21 cellular contexts compared by ENCODE assay signal in the genomic region with DNA sequence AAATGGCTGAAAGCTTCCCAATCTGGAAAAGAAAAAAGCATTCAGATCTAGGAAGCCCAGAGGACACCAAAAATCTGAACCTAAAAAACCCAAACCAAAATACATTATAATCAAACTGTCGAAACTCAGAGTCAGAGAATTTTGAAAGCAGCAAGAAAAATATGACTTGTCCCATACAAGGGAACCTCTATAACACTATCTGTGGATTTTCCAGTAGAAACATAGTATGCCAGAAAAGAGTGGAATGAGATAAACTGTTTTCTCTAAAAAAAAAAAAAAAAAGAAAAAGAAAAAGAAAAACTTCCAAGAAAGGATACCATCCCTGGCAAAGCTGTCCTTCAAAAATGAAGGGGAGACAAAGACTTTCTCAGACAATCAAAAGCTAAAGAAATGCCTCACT.
A peak's percentile ranks its signal among the peaks of the same experiment; 100 is the strongest.
DNase-seq lines count a peak whose midpoint lies in the region; ATAC-seq, FAIRE-seq and TF ChIP-seq lines count a peak whose summit lies in the region.
"Had no signal": no experiment of that assay in that cellular context is flagged by ENCODE, and none has a peak within 500 bp of the region (broad histone marks: within the 10 kb centered on the region; RNA-seq: fewer than 3 reads in every experiment).

No MANE protein-coding gene starts in this region.

- no peaks in the 10 kb centered on the region for H3K27me3 ChIP-seq in K562 (ENCODE audit: control insufficient read depth in 2 of 2, insufficient read depth in 2 of 2, low read length in 2 of 2)
- no peaks in the 10 kb centered on the region for H3K27me3 ChIP-seq in SJCRH30
- H3K27me3 ChIP-seq: BE2C; BLaER1 treated with 17β-estradiol and CSF1 and Interleukin-3, amounts not matched to agents 10 nM and 100 nM had no signal

- POLR2A ChIA-PET in HEK293 (lab: Yijun Ruan, JAX), result no interaction called here
- POLR2A ChIA-PET in K562 (lab: Yijun Ruan, JAX), result no interaction called here

- no peak overlapping the region for H2AFZ ChIP-seq in K562 (ENCODE audit: low read depth, low read length)

- no peak overlapping the region for H3K4me2 ChIP-seq in K562 (ENCODE audit: insufficient read depth, low read length)
- H3K4me2 ChIP-seq: A549; BLaER1 treated with 17β-estradiol and CSF1 and Interleukin-3, amounts not matched to agents 10 nM and 100 nM had no signal

- FAIRE-seq in K562 (lab: Jason Lieb, UNC), result no peak
- FAIRE-seq: A549, D721Med, G401.6, H54 had no signal

- H3K4me1 ChIP-seq in HEK293 (ENCODE audit: control insufficient read depth, insufficient read depth, low read length) (no peaks in the 10 kb centered on the region), K562 (replicated peaks in 1 of 2; ENCODE audit: control insufficient read depth in 2 of 2, insufficient read depth in 2 of 2, low read length in 2 of 2) (no peaks in the 10 kb centered on the region), SJCRH30 (no peaks in the 10 kb centered on the region)
- H3K4me1 ChIP-seq: A549; BE2C; BLaER1 treated with 17β-estradiol and CSF1 and Interleukin-3, amounts not matched to agents 10 nM and 100 nM had no signal

- no TSS peak for BruUV-seq in K562 (replicated peaks; lab: Mats Ljungman, UMichigan)

- H3K27ac ChIP-seq in HEK293 (ENCODE audit: extremely low read depth, low read depth, low read length) (no peak overlapping the region), K562 (ENCODE audit: extremely low read depth, low read depth, low read length) (no peak overlapping the region), SJCRH30 (no peak overlapping the region)
- H3K27ac ChIP-seq: A549; BLaER1 treated with 17β-estradiol and CSF1 and Interleukin-3, amounts not matched to agents 10 nM and 100 nM had no signal

- peak; percentile 1 for DNase-seq in amniotic epithelial cell (ENCODE audit: low read depth)
- no peak for DNase-seq in K562 (ENCODE audit: extremely low read depth in 1 of 4, low spot score in 3 of 4)
- DNase-seq in SJCRH30, result no peak
- DNase-seq: 8988T; ACHN; AML-193; BE2C; CD4-positive, alpha-beta T cell; CD8-positive, alpha-beta memory T cell; DMS 273 treated with DMSO at 0.1 percent for 48 hours; DND-41; GOT3 had no signal

- TF ChIP-seq EP300 in K562 (IDR thresholded peaks at IDR 0.05; ENCODE audit: low read length), result no peak

- H3K9me3 ChIP-seq in HEK293 (ENCODE audit: control insufficient read depth, insufficient read depth, low read depth, low read length) (no peaks in the 10 kb centered on the region), K562 (replicated peaks; ENCODE audit: control insufficient read depth, insufficient read depth, low read depth, low read length) (no peaks in the 10 kb centered on the region), SJCRH30 (replicated peaks) (no peaks in the 10 kb centered on the region)
- H3K9me3 ChIP-seq: A549, BE2C, HAP-1 had no signal

- TF ChIP-seq POLR2A in K562 (conservative IDR thresholded peaks at IDR 0.05), result no peak

- intact Hi-C loops in K562 (cut with micrococcal nuclease), result no loop called here

- in situ Hi-C loops in K562 (cut with MboI), result no loop called here

- no peak for TF ChIP-seq RAD21 in K562 (CRISPR knock-in tag; conservative IDR thresholded peaks at IDR 0.05 in 1 of 2, IDR thresholded peaks at IDR 0.05 in 1 of 2)

- no peak overlapping the region for H3K4me3 ChIP-seq in HEK293 (ENCODE audit: low read depth, low read length)
- no peak overlapping the region for H3K4me3 ChIP-seq in K562
- H3K4me3 ChIP-seq in SJCRH30, result no peak overlapping the region
- H3K4me3 ChIP-seq: A549; BLaER1 treated with 17β-estradiol and CSF1 and Interleukin-3, amounts not matched to agents 10 nM and 100 nM; HAP-1 had no signal

- H3K36me3 ChIP-seq in HEK293 (ENCODE audit: control insufficient read depth in 2 of 2, insufficient read depth in 1 of 2, low read length in 2 of 2) (no peaks in the 10 kb centered on the region), K562 (ENCODE audit: control insufficient read depth, insufficient read depth, low read length) (no peaks in the 10 kb centered on the region), SJCRH30 (no peaks in the 10 kb centered on the region)
- H3K36me3 ChIP-seq: BE2C; BLaER1 treated with 17β-estradiol and CSF1 and Interleukin-3, amounts not matched to agents 10 nM and 100 nM; HAP-1 had no signal

- whole genome bisulfite sequencing in K562 (ENCODE audit: insufficient coverage, low coverage, missing lambda C conversion rate), result 0% methylated on average over 1 of the region's 1 CpG

- CTCF ChIA-PET in HEK293 (lab: Yijun Ruan, JAX) (no interaction called here), K562 (lab: Yijun Ruan, JAX; ENCODE audit: low intra/inter-chr PET ratio) (no interaction called here)

- H4K20me1 ChIP-seq in K562 (replicated peaks; ENCODE audit: control insufficient read depth, insufficient read depth, low read length), result no peaks in the 10 kb centered on the region
- H4K20me1 ChIP-seq: BLaER1 treated with 17β-estradiol and CSF1 and Interleukin-3, amounts not matched to agents 10 nM and 100 nM had no signal

- no peak for TF ChIP-seq CTCF in HEK293 (tag by site-specific recombination; IDR thresholded peaks at IDR 0.05)
- TF ChIP-seq CTCF in K562 (IDR thresholded peaks at IDR 0.05 in 2 of 3, conservative IDR thresholded peaks at IDR 0.05 in 1 of 3; ENCODE audit: insufficient read depth in 2 of 3, low read depth in 1 of 3, low read length in 3 of 3), result no peak

- ATAC-seq in K562 (no peak), GM18519 (IDR thresholded peaks at IDR 0.05; ENCODE audit: low FRiP score, unreplicated experiment) (no peak), GM21515 (IDR thresholded peaks at IDR 0.05; ENCODE audit: unreplicated experiment) (no peak)
- ATAC-seq: A549 had no signal

- H3K9ac ChIP-seq in K562 (ENCODE audit: insufficient read depth in 1 of 2, low read depth in 2 of 2, low read length in 2 of 2), result no peak overlapping the region
- H3K9ac ChIP-seq: BLaER1 treated with 17β-estradiol and CSF1 and Interleukin-3, amounts not matched to agents 10 nM and 100 nM had no signal

- H3K79me2 ChIP-seq in K562 (ENCODE audit: control insufficient read depth, insufficient read depth, low read length), result no peaks in the 10 kb centered on the region

- no peaks in the 10 kb centered on the region for H3K9me1 ChIP-seq in K562 (ENCODE audit: control insufficient read depth, insufficient read depth, low read length)

TF ChIP-seq in HEK293, 187 proteins besides CTCF, POLR2A, EP300 and RAD21 (continues in another document):
- TF ChIP-seq HOXC10 (CRISPR knock-in tag; IDR thresholded peaks at IDR 0.05) (no peak), IKZF3 (tag by site-specific recombination; IDR thresholded peaks at IDR 0.05) (no peak), REST (tag by site-specific recombination; IDR thresholded peaks at IDR 0.05) (no peak), SETDB1 (IDR thresholded peaks at IDR 0.05; ENCODE audit: insufficient read length, low read length) (peak; percentile 45)

TF ChIP-seq in K562, 482 proteins besides CTCF, POLR2A, EP300 and RAD21 (continues in another document):
- TF ChIP-seq CBX5 (IDR thresholded peaks at IDR 0.05; ENCODE audit: borderline replicate concordance, low read depth), result 0 out of 2 replicates have a peak, but pooled peaks have one; percentile 45
- TF ChIP-seq TRIM28 (IDR thresholded peaks at IDR 0.05), result peak; percentile 57; the same call in 1 of the 2 replicates
- TF ChIP-seq PHF20 (IDR thresholded peaks at IDR 0.05; ENCODE audit: partially characterized antibody), result no peak
- TF ChIP-seq HIVEP1 (CRISPR knock-in tag; IDR thresholded peaks at IDR 0.05), result no peak
- TF ChIP-seq RERE (CRISPR knock-in tag; IDR thresholded peaks at IDR 0.05; ENCODE audit: borderline replicate concordance), result no peak
- no peak for TF ChIP-seq ZFP30 (CRISPR knock-in tag; IDR thresholded peaks at IDR 0.05; ENCODE audit: borderline replicate concordance)
- TF ChIP-seq, protein P1, sequence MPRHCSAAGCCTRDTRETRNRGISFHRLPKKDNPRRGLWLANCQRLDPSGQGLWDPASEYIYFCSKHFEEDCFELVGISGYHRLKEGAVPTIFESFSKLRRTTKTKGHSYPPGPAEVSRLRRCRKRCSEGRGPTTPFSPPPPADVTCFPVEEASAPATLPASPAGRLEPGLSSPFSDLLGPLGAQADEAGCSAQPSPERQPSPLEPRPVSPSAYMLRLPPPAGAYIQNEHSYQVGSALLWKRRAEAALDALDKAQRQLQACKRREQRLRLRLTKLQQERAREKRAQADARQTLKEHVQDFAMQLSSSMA (CRISPR knock-in tag; IDR thresholded peaks at IDR 0.05), result no peak
- TF ChIP-seq HMG20B (CRISPR knock-in tag; IDR thresholded peaks at IDR 0.05), result no peak

Comparison
In these comparisons a context has a peak if more than half of its experiments do, and no peak if none do; other contexts are left out.
1. Of the 44 proteins assayed by ChIP-seq in both K562 and HEK293: peak only in K562: TRIM28; only in HEK293: SETDB1; in both: none; in neither: 42.